ENCODE assay signal across 1 cellular context in genomic region chr22:20436309-20437252, GRCh38.
TF ChIP-seq lines count a peak whose summit lies in the region.

No MANE protein-coding gene starts in this region.

TF ChIP-seq in HepG2, 621 proteins besides CTCF, POLR2A, EP300 and RAD21 (continued from another document):
- TF ChIP-seq PAXIP1 (CRISPR knock-in tag; conservative IDR thresholded peaks at IDR 0.05): 0 out of 2 replicates have a peak, but pooled peaks have one; percentile 28
- no peak for TF ChIP-seq SMARCC2 (IDR thresholded peaks at IDR 0.05)
- no peak for TF ChIP-seq SSRP1 (CRISPR knock-in tag; IDR thresholded peaks at IDR 0.05)
- no peak for TF ChIP-seq CEBPG (CRISPR knock-in tag; IDR thresholded peaks at IDR 0.05)
- no peak for TF ChIP-seq ZNF33A (CRISPR knock-in tag; IDR thresholded peaks at IDR 0.05; ENCODE audit: borderline replicate concordance)
- no peak for TF ChIP-seq RFX1 (IDR thresholded peaks at IDR 0.05)
- 0 out of 2 replicates have a peak, but pooled peaks have one; percentile 10 for TF ChIP-seq ZSCAN20 (CRISPR knock-in tag; IDR thresholded peaks at IDR 0.05; ENCODE audit: borderline replicate concordance)
- no peak for TF ChIP-seq ZNF790 (CRISPR knock-in tag; IDR thresholded peaks at IDR 0.05; ENCODE audit: borderline replicate concordance)
